Comparison of ENCODE assay signal across 10 cellular contexts in genomic region chr10:53107711-53108110, GRCh38.
"Had no signal": no experiment of that assay in that cellular context is flagged by ENCODE, and none has a peak within 500 bp of the region (broad histone marks: within the 10 kb centered on the region; RNA-seq: fewer than 3 reads in every experiment).

No MANE protein-coding gene starts in this region.

- H3K9me3 ChIP-seq: HAP-1 had no signal

- H3K4me3 Mint-ChIP-seq: H9, HFFc6 had no signal

- DNase-seq: GM23248, GOT3, H7, H9, HCEC 1CT, HFFc6 had no signal

- H3K4me1 ChIP-seq: HAP-1 had no signal

- H3K4me3 ChIP-seq: GM23248, HAP-1 had no signal

- FAIRE-seq: H1, H54 had no signal

- H2AFZ ChIP-seq: GM23248 had no signal

- ATAC-seq: HCT116 had no signal

- H3K27ac ChIP-seq: GM23248 had no signal

- H3K36me3 ChIP-seq: HAP-1 had no signal

- H3K27ac Mint-ChIP-seq: HFFc6 had no signal
